9 cellular contexts compared by ENCODE assay signal in genomic region chr17:18960803-18961511, GRCh38. TPM values are rescaled to one million over a fixed set of nuclear protein-coding genes. Genes with fewer than 3 reads are reported as not detected.
DNase-seq lines count a peak whose midpoint lies in the region; ATAC-seq lines count a peak whose summit lies in the region.
"Had no signal": no experiment of that assay in that cellular context is flagged by ENCODE, and none has a peak within 500 bp of the region (broad histone marks: within the 10 kb centered on the region; RNA-seq: fewer than 3 reads in every experiment).

No MANE protein-coding gene starts in this region.

- no peak overlapping the region for H3K56ac ChIP-seq in mesendoderm (ENCODE audit: low read length)

- no peaks in the 10 kb centered on the region for H3K79me2 ChIP-seq in mesendoderm (ENCODE audit: control insufficient read depth, insufficient read depth, low read length)

- no peak overlapping the region for H2AK5ac ChIP-seq in mesendoderm (ENCODE audit: low read length)

- H2BK120ac ChIP-seq in mesendoderm (ENCODE audit: low read depth, low read length): no peak overlapping the region

- no peaks in the 10 kb centered on the region for H3K9me3 Mint-ChIP-seq in activated CD4-positive, alpha-beta memory T cell treated with anti-CD3 and anti-CD28 coated beads, Interleukin-2, amount 10 ng/mL, durations not matched to agents 7 days and 5 days

- ATAC-seq in HG03066 (IDR thresholded peaks at IDR 0.05; ENCODE audit: low read depth, unreplicated experiment): peak; percentile 54

- H3K4me3 Mint-ChIP-seq in activated CD4-positive, alpha-beta memory T cell treated with anti-CD3 and anti-CD28 coated beads, Interleukin-2, amount 10 ng/mL, durations not matched to agents 7 days and 5 days: no peak overlapping the region

- H3K18ac ChIP-seq in mesendoderm (ENCODE audit: low read length): no peak overlapping the region

- H3K36me3 Mint-ChIP-seq in activated CD4-positive, alpha-beta memory T cell treated with anti-CD3 and anti-CD28 coated beads, Interleukin-2, amount 10 ng/mL, durations not matched to agents 7 days and 5 days (ENCODE audit: low read depth): no peaks in the 10 kb centered on the region

- no peak overlapping the region for H3K9ac ChIP-seq in mesendoderm (ENCODE audit: low read length)

- no peak overlapping the region for H3K4me2 ChIP-seq in mesendoderm (ENCODE audit: low read length)

- POLR2A ChIA-PET in activated CD4-positive, alpha-beta memory T cell treated with anti-CD3 and anti-CD28 coated beads, Interleukin-2, amount 10 ng/mL, durations not matched to agents 7 days and 5 days (lab: Charles Lee): interaction anchor here (1.6 kb wide), 1 partner anchor 44 kb away, joined by 4 read pairs; the partner anchor contains the start of gene FAM83G

- no peak overlapping the region for H2BK5ac ChIP-seq in mesendoderm (ENCODE audit: low read length)

- H3K27ac ChIP-seq in mesendoderm (ENCODE audit: low read depth, low read length): no peak overlapping the region

- no peak overlapping the region for H3K4me3 ChIP-seq in mesendoderm (ENCODE audit: low read length)

- H4K8ac ChIP-seq in mesendoderm (ENCODE audit: low read depth, low read length): no peak overlapping the region

- H3K4me1 Mint-ChIP-seq in activated CD4-positive, alpha-beta memory T cell treated with anti-CD3 and anti-CD28 coated beads, Interleukin-2, amount 10 ng/mL, durations not matched to agents 7 days and 5 days: peaks cover 6% of the 10 kb centered on the region

- peaks cover 2% of the 10 kb centered on the region for H3K27me3 Mint-ChIP-seq in activated CD4-positive, alpha-beta memory T cell treated with anti-CD3 and anti-CD28 coated beads, Interleukin-2, amount 10 ng/mL, durations not matched to agents 7 days and 5 days

- CTCF ChIA-PET in activated CD4-positive, alpha-beta memory T cell treated with anti-CD3 and anti-CD28 coated beads, Interleukin-2, amount 10 ng/mL, durations not matched to agents 7 days and 5 days (lab: Charles Lee): interaction anchor here (0.5 to 2.5 kb wide), 25 partner anchors 9 to 335 kb away, joined by 3 to 25 read pairs (median 5); partner anchors contain the start of genes FAM83G and PRPSAP2

- H3K23ac ChIP-seq in mesendoderm (ENCODE audit: low read length): no peak overlapping the region

- DNase-seq in NCI-H2081 (lab: John Stamatoyannopoulos, UW): peak; percentile 23 to 28
- DNase-seq in NCI-H2081 treated with DMSO at 0.1 percent for 48 hours (lab: John Stamatoyannopoulos, UW): no peak
- peak; percentile 88 for DNase-seq in NCI-H82 (lab: John Stamatoyannopoulos, UW)
- peak; percentile 80 for DNase-seq in activated CD4-positive, alpha-beta memory T cell treated with anti-CD3 and anti-CD28 coated beads, Interleukin-2, amount 10 ng/mL, durations not matched to agents 7 days and 5 days
- peak; percentile 54 for DNase-seq in effector CD8-positive, alpha-beta T cell (lab: John Stamatoyannopoulos, UW)
- DNase-seq in mesendoderm: peak; percentile 76
- DNase-seq in stimulated activated CD8-positive, alpha-beta memory T cell treated with anti-CD3 and anti-CD28 coated beads, Interleukin-4, amount 100 ng/mL, for 24 hours (ENCODE audit: low read depth): peak; percentile 78

- H3K79me1 ChIP-seq in mesendoderm (ENCODE audit: low read length): no peaks in the 10 kb centered on the region

- WGBS in mesendoderm (ENCODE audit: extremely low coverage, insufficient coverage, low lambda C conversion rate): no CpG with 5 or more reads among the region's 17 CpGs

- no peak overlapping the region for H3K4ac ChIP-seq in mesendoderm (ENCODE audit: low read depth, low read length)

- no peaks in the 10 kb centered on the region for H3K4me1 ChIP-seq in mesendoderm (ENCODE audit: control insufficient read depth, low read depth, low read length)

- no peak overlapping the region for H2BK15ac ChIP-seq in mesendoderm (replicated peaks; ENCODE audit: low read depth)

- H3K27ac Mint-ChIP-seq in activated CD4-positive, alpha-beta memory T cell treated with anti-CD3 and anti-CD28 coated beads, Interleukin-2, amount 10 ng/mL, durations not matched to agents 7 days and 5 days: no peak overlapping the region

- H3K36me3 ChIP-seq in mesendoderm (ENCODE audit: control insufficient read depth, insufficient read depth, low read length): no peaks in the 10 kb centered on the region

- no peak overlapping the region for H4K5ac ChIP-seq in mesendoderm (ENCODE audit: low read length)

- H3K27me3 ChIP-seq in mesendoderm (ENCODE audit: insufficient read depth, low read length, poor library complexity): no peaks in the 10 kb centered on the region

RNA-seq across cellular contexts. Expression of gene SLC5A10, which starts 9.0 kb away (rescaled TPM):
- total RNA-seq in activated CD4-positive, alpha-beta memory T cell treated with anti-CD3 and anti-CD28 coated beads, Interleukin-2, amount 10 ng/mL, durations not matched to agents 7 days and 5 days: not detected
- 0.04 TPM for polyA plus RNA-seq in mesendoderm (2013, experiment 1 of 2)
- polyA plus RNA-seq in mesendoderm (2013, experiment 2 of 2): 0.04 TPM
- total RNA-seq: pulmonary artery endothelial cell had no signal

RNA-seq across cellular contexts. Expression of gene FAM83G, which starts 43.6 kb away (rescaled TPM):
- total RNA-seq in activated CD4-positive, alpha-beta memory T cell treated with anti-CD3 and anti-CD28 coated beads, Interleukin-2, amount 10 ng/mL, durations not matched to agents 7 days and 5 days: 1 to 10 TPM; 6.4 to 6.5 TPM
- 14.3 TPM for polyA plus RNA-seq in mesendoderm (2013, experiment 1 of 2)
- polyA plus RNA-seq in mesendoderm (2013, experiment 2 of 2): 14.2 TPM
